Comparison of ENCODE assay signal across 28 cellular contexts in genomic region chrX:154779261-154779660, GRCh38. TPM values are rescaled to one million over a fixed set of nuclear protein-coding genes. Genes with fewer than 3 reads are reported as not detected.
DNase-seq lines count a peak whose midpoint lies in the region; ATAC-seq, FAIRE-seq and TF ChIP-seq lines count a peak whose summit lies in the region.
"Had no signal": no experiment of that assay in that cellular context is flagged by ENCODE, and none has a peak within 500 bp of the region (broad histone marks: within the 10 kb centered on the region; RNA-seq: fewer than 3 reads in every experiment).

No MANE protein-coding gene starts in this region.

- no peak overlapping the region for H3K27ac ChIP-seq in A549
- no peak overlapping the region for H3K27ac ChIP-seq in SJCRH30
- no peak overlapping the region for H3K27ac ChIP-seq in gastroesophageal sphincter
- H3K27ac ChIP-seq in breast epithelium: no peak overlapping the region
- H3K27ac ChIP-seq: colonic mucosa, KMS-11, parathyroid adenoma, PC-9, sigmoid colon had no signal

- TF ChIP-seq CTCF in A549 (IDR thresholded peaks at IDR 0.05) (no peak), fibroblast of pulmonary artery (IDR thresholded peaks at IDR 0.05; ENCODE audit: low read length, missing control alignments) (no peak), gastroesophageal sphincter (IDR thresholded peaks at IDR 0.05) (no peak), breast epithelium (IDR thresholded peaks at IDR 0.05) (no peak)

- H3K4me3 ChIP-seq in A549 (no peak overlapping the region), SJCRH30 (no peak overlapping the region), fibroblast of pulmonary artery (replicated peaks; ENCODE audit: low read depth, low read length) (no peak overlapping the region), gastroesophageal sphincter (no peak overlapping the region), breast epithelium (no peak overlapping the region)
- H3K4me3 ChIP-seq: colonic mucosa, lung, PC-9, sigmoid colon had no signal

- H3K27me3 ChIP-seq in SJCRH30: no peaks in the 10 kb centered on the region
- H3K27me3 ChIP-seq in gastroesophageal sphincter: no peaks in the 10 kb centered on the region
- peaks cover 0 to 9% of the 10 kb centered on the region in 2 donors for H3K27me3 ChIP-seq in breast epithelium
- H3K27me3 ChIP-seq: colonic mucosa, sigmoid colon had no signal

- CTCF ChIA-PET in A549 (lab: Yijun Ruan, JAX): interaction anchor here (1.7 kb wide), 1 partner anchor 10 kb away, joined by 4 read pairs; no protein-coding TSS in a partner anchor

- FAIRE-seq in A549 (lab: Jason Lieb, UNC): peak; percentile 46
- FAIRE-seq: endometrium, H54 had no signal

- no peak for TF ChIP-seq POLR2A in A549 (IDR thresholded peaks at IDR 0.05; ENCODE audit: low read length)
- no peak for TF ChIP-seq POLR2A in gastroesophageal sphincter (IDR thresholded peaks at IDR 0.05)
- TF ChIP-seq POLR2A in breast epithelium (IDR thresholded peaks at IDR 0.05): no peak

- H3K4me1 ChIP-seq in A549 (no peaks in the 10 kb centered on the region), SJCRH30 (no peaks in the 10 kb centered on the region), gastroesophageal sphincter (no peaks in the 10 kb centered on the region), breast epithelium (no peaks in the 10 kb centered on the region)
- H3K4me1 ChIP-seq: colonic mucosa, parathyroid adenoma, sigmoid colon had no signal

- TF ChIP-seq RAD21 in A549 (conservative IDR thresholded peaks at IDR 0.05 in 1 of 2, IDR thresholded peaks at IDR 0.05 in 1 of 2): no peak

- H3K36me3 ChIP-seq in SJCRH30 (peaks cover 15% of the 10 kb centered on the region), gastroesophageal sphincter (peaks cover 0 to 63% of the 10 kb centered on the region in 2 donors), breast epithelium (no peaks in the 10 kb centered on the region)
- H3K36me3 ChIP-seq: colonic mucosa had no signal

- intact Hi-C loops in Right ventricle myocardium superior (cut with DNase I): no loop called here
- intact Hi-C loops in breast epithelium (cut with DNase I; ENCODE audit: low total_unique reads): no loop called here

- H3K4me2 ChIP-seq in A549: no peak overlapping the region
- H3K4me2 ChIP-seq: KMS-11, PC-9 had no signal

- WGBS in A549 (ENCODE audit: missing lambda C conversion rate): 95% methylated on average over 4 of the region's 4 CpGs
- WGBS in gastroesophageal sphincter (ENCODE audit: low coverage in 1 of 2), 2 donors: 80% methylated on average over 1 of the region's 4 CpGs; no CpG with 5 or more reads in 1 of the 2 donors

- TF ChIP-seq EP300 in A549 (IDR thresholded peaks at IDR 0.05) (no peak), gastroesophageal sphincter (IDR thresholded peaks at IDR 0.05) (no peak)

- ATAC-seq in A549 (peak in 1 of 2 experiments; percentile 21; a peak in 3 of 6 replicates), Right ventricle myocardium superior (ENCODE audit: poor library complexity) (no peak), HG02973 (IDR thresholded peaks at IDR 0.05; ENCODE audit: unreplicated experiment) (no peak), gastroesophageal sphincter (no peak)

- POLR2A ChIA-PET in A549 (lab: Yijun Ruan, JAX): interaction anchor here (0.5 kb wide), 1 partner anchor 24 kb away, joined by 3 read pairs; no protein-coding TSS in a partner anchor

- DNase-seq in A549 (ENCODE audit: low read depth in 1 of 2, low spot score in 1 of 2): no peak
- DNase-seq in GM03348 (ENCODE audit: low spot score): peak; percentile 52
- DNase-seq in SJCRH30: peak; percentile 7 to 21
- peak; percentile 15 for DNase-seq in fibroblast of pulmonary artery (ENCODE audit: low read depth)
- DNase-seq in Right ventricle myocardium superior: no peak
- no peak for DNase-seq in breast epithelium (ENCODE audit: low spot score in 2 of 2)
- DNase-seq: ACHN; activated CD4-positive, alpha-beta T cell treated with anti-CD3 and anti-CD28 coated beads for 4 hours; activated gamma-delta T cell treated with Interleukin-2 at 50 U/mL for 16 hours; aorta; colonic mucosa; immature natural killer cell; naive B cell; NCI-H1417 treated with DMSO at 0.1 percent for 48 hours; NCI-H2171 treated with DMSO at 0.1 percent for 48 hours; NCI-H748 treated with DMSO at 0.1 percent for 48 hours; PC-9; sigmoid colon; stimulated activated CD4-positive, alpha-beta T cell treated with anti-CD3 and anti-CD28 coated beads, Interleukin-1b, Interleukin-23, amount 100 ng/mL, for 48 hours had no signal

- H3K9me3 ChIP-seq in A549 (no peaks in the 10 kb centered on the region), SJCRH30 (replicated peaks) (no peaks in the 10 kb centered on the region), gastroesophageal sphincter (no peaks in the 10 kb centered on the region), breast epithelium (no peaks in the 10 kb centered on the region)
- H3K9me3 ChIP-seq: colonic mucosa, sigmoid colon had no signal

TF ChIP-seq in A549, 52 proteins besides CTCF, POLR2A, EP300 and RAD21:
- TF ChIP-seq CBX2 (IDR thresholded peaks at IDR 0.05; ENCODE audit: borderline replicate concordance, low read depth) (no peak), ZC3H11A (IDR thresholded peaks at IDR 0.05) (no peak), PHF8 (IDR thresholded peaks at IDR 0.05; ENCODE audit: borderline replicate concordance, low read depth) (no peak), HOXA7 (CRISPR knock-in tag; IDR thresholded peaks at IDR 0.05) (no peak), ZFP36 (IDR thresholded peaks at IDR 0.05; ENCODE audit: borderline replicate concordance, partially characterized antibody) (no peak), GATA3 (IDR thresholded peaks at IDR 0.05; ENCODE audit: borderline replicate concordance) (no peak)
- TF ChIP-seq, protein P1, sequence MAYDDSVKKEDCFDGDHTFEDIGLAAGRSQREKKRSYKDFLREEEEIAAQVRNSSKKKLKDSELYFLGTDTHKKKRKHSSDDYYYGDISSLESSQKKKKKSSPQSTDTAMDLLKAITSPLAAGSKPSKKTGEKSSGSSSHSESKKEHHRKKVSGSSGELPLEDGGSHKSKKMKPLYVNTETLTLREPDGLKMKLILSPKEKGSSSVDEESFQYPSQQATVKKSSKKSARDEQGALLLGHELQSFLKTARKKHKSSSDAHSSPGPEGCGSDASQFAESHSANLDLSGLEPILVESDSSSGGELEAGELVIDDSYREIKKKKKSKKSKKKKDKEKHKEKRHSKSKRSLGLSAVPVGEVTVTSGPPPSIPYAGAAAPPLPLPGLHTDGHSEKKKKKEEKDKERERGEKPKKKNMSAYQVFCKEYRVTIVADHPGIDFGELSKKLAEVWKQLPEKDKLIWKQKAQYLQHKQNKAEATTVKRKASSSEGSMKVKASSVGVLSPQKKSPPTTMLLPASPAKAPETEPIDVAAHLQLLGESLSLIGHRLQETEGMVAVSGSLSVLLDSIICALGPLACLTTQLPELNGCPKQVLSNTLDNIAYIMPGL (CRISPR knock-in tag; IDR thresholded peaks at IDR 0.05; ENCODE audit: borderline replicate concordance): no peak

RNA-seq across cellular contexts. Expression of gene DKC1, which starts 16.6 kb away (rescaled TPM):
- polyA plus RNA-seq in A549 (2011; rRNA removed) (137 and 209 TPM in 2 replicates), A549 (2017; fragmentation: RNase III; extraction: RNeasy Plus Mini Kit Qiagen cat#74134 plus additional on column Dnase treatment) (165 to 190 TPM (median 166 TPM) in 3 replicates)
- 88.4 and 101 TPM in 2 replicates for polyA plus RNA-seq in A549 (2012; cell fraction: cytosol; rRNA removed)
- 65.4 and 111 TPM in 2 replicates for polyA plus RNA-seq in A549 (2012; cell fraction: nucleus; rRNA removed)
- polyA minus RNA-seq in A549 (2011; rRNA and poly(A)+ RNA removed): 113 and 122 TPM in 2 replicates
- total RNA-seq in SJCRH30 (2014; rRNA removed; shearing (Covaris generic)): 91.0 and 97.8 TPM in 2 replicates
- total RNA-seq in Right ventricle myocardium superior (21.2 TPM), gastroesophageal sphincter (10 to 100 TPM; 18.4 to 32.8 (median 19.8) TPM), breast epithelium (10 to 100 TPM; 23.2 to 41.0 (median 40.5) TPM)

RNA-seq across cellular contexts. Expression of gene MPP1, which starts 26.0 kb away (rescaled TPM):
- polyA plus RNA-seq in A549 (2011; rRNA removed): 10.7 and 11.2 TPM in 2 replicates
- 9.6 and 10.7 TPM in 2 replicates for polyA plus RNA-seq in A549 (2012; cell fraction: cytosol; rRNA removed)
- 14.9 and 15.8 TPM in 2 replicates for polyA plus RNA-seq in A549 (2012; cell fraction: nucleus; rRNA removed)
- polyA plus RNA-seq in A549 (2017; fragmentation: RNase III; extraction: RNeasy Plus Mini Kit Qiagen cat#74134 plus additional on column Dnase treatment): 13.8 to 15.1 TPM (median 14.3 TPM) in 3 replicates
- 8.6 and 11.1 TPM in 2 replicates for polyA minus RNA-seq in A549 (2011; rRNA and poly(A)+ RNA removed)
- 0.43 TPM in 1 of 2 replicates, not detected in the other for total RNA-seq in SJCRH30 (2014; rRNA removed; shearing (Covaris generic))
- 37.7 TPM for total RNA-seq in Right ventricle myocardium superior
- 10 to 100 TPM; 31.0 to 40.5 (median 36.6) TPM for total RNA-seq in gastroesophageal sphincter
- 10 to 100 TPM; 19.3 to 55.4 (median 24.3) TPM for total RNA-seq in breast epithelium

RNA-seq across cellular contexts. Expression of gene GAB3, which starts 28.4 kb away (rescaled TPM):
- polyA plus RNA-seq in A549 (2011; rRNA removed) (0.39 and 0.56 TPM in 2 replicates), A549 (2017; fragmentation: RNase III; extraction: RNeasy Plus Mini Kit Qiagen cat#74134 plus additional on column Dnase treatment) (0.13 to 0.21 TPM (median 0.15 TPM) in 3 replicates)
- polyA plus RNA-seq in A549 (2012; cell fraction: cytosol; rRNA removed): 0.12 and 0.19 TPM in 2 replicates
- 0.56 and 0.72 TPM in 2 replicates for polyA plus RNA-seq in A549 (2012; cell fraction: nucleus; rRNA removed)
- 0.58 and 0.99 TPM in 2 replicates for polyA minus RNA-seq in A549 (2011; rRNA and poly(A)+ RNA removed)
- total RNA-seq in SJCRH30 (2014; rRNA removed; shearing (Covaris generic)): 0.03 TPM in 1 of 2 replicates, not detected in the other
- total RNA-seq in Right ventricle myocardium superior (11.9 TPM), gastroesophageal sphincter (1 to 10 TPM; 2.9 to 5.5 (median 5.1) TPM), breast epithelium (1 to 10 TPM; 3.9 to 8.5 (median 5.3) TPM)

RNA-seq across cellular contexts. Expression of gene SMIM9, which starts 55.2 kb away (rescaled TPM):
- polyA plus RNA-seq in A549 (2011; rRNA removed) (not detected in 2 replicates), A549 (2017; fragmentation: RNase III; extraction: RNeasy Plus Mini Kit Qiagen cat#74134 plus additional on column Dnase treatment) (not detected in 3 replicates)
- not detected in 2 replicates for polyA plus RNA-seq in A549 (2012; cell fraction: cytosol; rRNA removed)
- not detected in 2 replicates for polyA plus RNA-seq in A549 (2012; cell fraction: nucleus; rRNA removed)
- polyA minus RNA-seq in A549 (2011; rRNA and poly(A)+ RNA removed): not detected in 2 replicates
- total RNA-seq in SJCRH30 (2014; rRNA removed; shearing (Covaris generic)): not detected in 2 replicates
- total RNA-seq in Right ventricle myocardium superior (not detected), gastroesophageal sphincter (not detected), breast epithelium (not detected)
- total RNA-seq: colonic mucosa, Daoy, PC-9, ureter had no signal
- polyA plus RNA-seq: aorta, immature natural killer cell, lung, sigmoid colon had no signal

Comparison
In these comparisons a context has a peak if more than half of its experiments do, and no peak if none do; other contexts are left out.
1. DNase-seq: peak in GM03348 (single experiment), SJCRH30 (2 of 2) and fibroblast of pulmonary artery (single experiment); none in A549 (0 of 2), Right ventricle myocardium superior (single experiment) and breast epithelium (0 of 2).
2. RNA of gene MPP1, which starts 26.0 kb away (total RNA-seq): 31.0 to 40.5 TPM in gastroesophageal sphincter, 37.7 TPM in Right ventricle myocardium superior (single experiment) and 19.3 to 55.4 TPM in breast epithelium; 0.43 TPM in SJCRH30; every median in the first group is over 10 times any median in the second.